Comparison of ENCODE assay signal across 8 cellular contexts in the genomic region with DNA sequence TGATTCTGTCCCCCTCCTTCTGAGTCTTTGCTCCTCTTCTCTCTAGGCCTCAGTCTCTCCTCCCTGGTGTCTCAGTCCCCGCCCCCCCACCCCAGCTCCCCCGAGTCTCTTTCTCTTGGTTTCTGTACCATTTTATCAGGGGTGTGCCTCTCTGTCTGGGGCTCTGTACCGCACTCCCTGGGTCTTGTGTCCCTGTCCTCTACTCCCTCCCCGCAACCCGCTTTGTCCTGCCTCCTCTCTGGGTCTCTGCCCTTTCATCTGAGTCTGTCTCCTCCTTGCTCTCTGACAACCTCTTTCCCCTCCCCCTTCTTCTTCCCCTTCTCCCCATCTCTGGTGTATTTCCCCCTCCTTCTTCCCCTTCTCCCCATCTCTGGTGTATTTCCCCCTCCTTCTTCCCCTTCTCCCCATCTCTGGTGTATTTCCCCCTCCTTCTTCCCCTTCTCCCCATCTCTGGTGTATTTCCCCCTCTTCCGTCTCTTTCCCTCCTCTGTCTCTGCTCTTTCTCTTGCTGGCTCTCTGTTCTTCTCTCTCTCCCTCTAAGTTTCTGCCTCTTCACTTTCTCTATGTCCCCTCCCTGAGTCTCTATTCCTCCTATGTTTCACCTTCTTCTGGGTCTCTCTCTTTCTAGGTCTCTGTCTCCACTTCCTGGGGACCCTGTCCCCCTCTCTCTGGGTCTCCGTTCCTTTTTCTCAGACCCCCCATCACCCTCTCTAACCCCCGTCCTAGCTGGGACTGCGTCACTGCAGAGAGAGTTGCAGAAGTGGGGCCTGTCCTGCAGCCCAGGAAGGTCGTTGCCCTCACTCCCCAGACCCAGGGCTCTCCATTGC. TPM values are rescaled to one million over a fixed set of nuclear protein-coding genes. Genes with fewer than 3 reads are reported as not detected.
DNase-seq lines count a peak whose midpoint lies in the region; ATAC-seq and TF ChIP-seq lines count a peak whose summit lies in the region.

No MANE protein-coding gene starts in this region.

- H3K4me1 Mint-ChIP-seq in activated T-cell treated with anti-CD3 and anti-CD28 coated beads, Interleukin-2, amount 50 U/mL, for 72 hours (ENCODE audit: low read depth), result peaks cover 76% of the 10 kb centered on the region
- peaks cover 51 to 58% of the 10 kb centered on the region in 2 donors for H3K4me1 Mint-ChIP-seq in immature natural killer cell

- peak overlapping the region; percentile 2 for H3K27ac Mint-ChIP-seq in activated T-cell treated with anti-CD3 and anti-CD28 coated beads, Interleukin-2, amount 50 U/mL, for 72 hours
- H3K27ac Mint-ChIP-seq in immature natural killer cell, result peak overlapping the region in 2 of 6 donors; percentile 46 to 61

- peaks cover 16% of the 10 kb centered on the region for H3K4me1 ChIP-seq in testis

- no peaks in the 10 kb centered on the region for H3K27me3 ChIP-seq in testis

- no peak for TF ChIP-seq POLR2A in testis (IDR thresholded peaks at IDR 0.05)

- H3K27me3 Mint-ChIP-seq in activated T-cell treated with anti-CD3 and anti-CD28 coated beads, Interleukin-2, amount 50 U/mL, for 72 hours (ENCODE audit: low read depth), result peaks cover 63% of the 10 kb centered on the region
- H3K27me3 Mint-ChIP-seq in immature natural killer cell (ENCODE audit: low read depth in 3 of 3), result peaks cover 30 to 52% (median 46%) of the 10 kb centered on the region in 3 donors

- WGBS in testis, 2 donors, result 9 to 14% methylated on average over 10 of the region's 10 CpGs

- peak overlapping the region in 1 of 2 donors; percentile 53 for H3K27ac ChIP-seq in testis

- peak overlapping the region; percentile 32 to 35 for H3K4me3 ChIP-seq in testis

- H3K9me3 ChIP-seq in testis, result no peaks in the 10 kb centered on the region

- peak in 1 of 2 donors; percentile 30 for DNase-seq in activated T-cell treated with anti-CD3 and anti-CD28 coated beads, Interleukin-2, amount 50 U/mL, for 72 hours
- no peak for DNase-seq in activated T-cell treated with anti-CD3 and anti-CD28 coated beads, Interleukin-2, amount 50 U/mL, for 48 hours
- DNase-seq in SW480 (ENCODE audit: low spot score), result peak; percentile 32
- DNase-seq in immature natural killer cell, result no peak
- DNase-seq in testis, result no peak
- DNase-seq in CD1c-positive myeloid dendritic cell (ENCODE audit: extremely low spot score), result no peak
- DNase-seq in NCI-H1436 treated with DMSO at 0.1 percent for 48 hours (lab: John Stamatoyannopoulos, UW), result no peak

- intact Hi-C loops in testis (cut with DNase I; ENCODE audit: low total_unique reads), result no loop called here

- peaks cover 20% of the 10 kb centered on the region in 2 donors for H3K36me3 Mint-ChIP-seq in activated T-cell treated with anti-CD3 and anti-CD28 coated beads, Interleukin-2, amount 50 U/mL, for 72 hours (ENCODE audit: insufficient read depth in 2 of 2)
- peaks cover 3 to 11% (median 8%) of the 10 kb centered on the region in 3 donors for H3K36me3 Mint-ChIP-seq in immature natural killer cell

- ATAC-seq in activated T-cell treated with anti-CD3 and anti-CD28 coated beads, Interleukin-2, amount 50 U/mL, for 72 hours (replicated peaks in 1 of 2), result no peak
- ATAC-seq in GM18870 (IDR thresholded peaks at IDR 0.05; ENCODE audit: unreplicated experiment), result no peak

- peaks cover 0 to 5% of the 10 kb centered on the region in 2 donors for H3K9me3 Mint-ChIP-seq in activated T-cell treated with anti-CD3 and anti-CD28 coated beads, Interleukin-2, amount 50 U/mL, for 72 hours
- H3K9me3 Mint-ChIP-seq in immature natural killer cell, result peaks cover 0 to 37% (median 11%) of the 10 kb centered on the region in 6 donors

- no peaks in the 10 kb centered on the region for H3K36me3 ChIP-seq in testis (ENCODE audit: low read depth, missing control alignments)

- H3K4me3 Mint-ChIP-seq in activated T-cell treated with anti-CD3 and anti-CD28 coated beads, Interleukin-2, amount 50 U/mL, for 72 hours, result peak overlapping the region; percentile 72 to 94
- peak overlapping the region; percentile 49 to 77 (median 64) for H3K4me3 Mint-ChIP-seq in immature natural killer cell

- no peak for TF ChIP-seq CTCF in testis (IDR thresholded peaks at IDR 0.05)

RNA-seq across cellular contexts. Expression of a gene that starts 2.2 kb away (rescaled TPM):
- total RNA-seq in activated T-cell treated with anti-CD3 and anti-CD28 coated beads, Interleukin-2, amount 50 U/mL, for 72 hours, result 1 to 10 TPM; 5.2 to 8.3 TPM
- polyA plus RNA-seq in immature natural killer cell, result not detected
- total RNA-seq in testis, result 10 to 100 TPM in 1 of 2 donors, 1 to 10 TPM in 1; 6.9 to 16.0 TPM
- 7.7 TPM for polyA plus RNA-seq in testis (ENCODE audit: insufficient read depth, low read depth, low replicate concordance)

RNA-seq across cellular contexts. Expression of a gene that starts 34.0 kb away (rescaled TPM):
- 10 to 100 TPM; 43.2 to 53.3 TPM for total RNA-seq in activated T-cell treated with anti-CD3 and anti-CD28 coated beads, Interleukin-2, amount 50 U/mL, for 72 hours
- polyA plus RNA-seq in immature natural killer cell (1 to 10 TPM in 1 of 3 donors, under 1 TPM in 1, not detected in 1; 0.50 to 2.2 TPM), testis (ENCODE audit: insufficient read depth, low read depth, low replicate concordance) (11.5 TPM)
- 1 to 10 TPM; 1.3 to 2.0 TPM for total RNA-seq in testis

RNA-seq across cellular contexts. Expression of a gene that starts 44.9 kb away (rescaled TPM):
- total RNA-seq in activated T-cell treated with anti-CD3 and anti-CD28 coated beads, Interleukin-2, amount 50 U/mL, for 72 hours, result 10 to 100 TPM; 68.2 to 80.1 TPM
- polyA plus RNA-seq in immature natural killer cell (10 to 100 TPM; 65.0 to 84.9 (median 68.8) TPM), testis (ENCODE audit: insufficient read depth, low read depth, low replicate concordance) (68.0 TPM)
- 10 to 100 TPM; 93.8 to 96.6 TPM for total RNA-seq in testis

RNA-seq across cellular contexts. Expression of a gene that starts 52.7 kb away (rescaled TPM):
- 100 to 1,000 TPM; 133 to 162 TPM for total RNA-seq in activated T-cell treated with anti-CD3 and anti-CD28 coated beads, Interleukin-2, amount 50 U/mL, for 72 hours
- 10 to 100 TPM; 14.5 to 24.8 (median 22.8) TPM for polyA plus RNA-seq in immature natural killer cell
- total RNA-seq in testis, result 10 to 100 TPM; 42.2 to 51.7 TPM
- polyA plus RNA-seq in testis (ENCODE audit: insufficient read depth, low read depth, low replicate concordance), result 30.7 TPM

Comparison
In these comparisons a context has a peak if more than half of its experiments do, and no peak if none do; other contexts are left out.
1. RNA of a gene that starts 34.0 kb away (total RNA-seq): 43.2 to 53.3 TPM in activated T-cell treated with anti-CD3 and anti-CD28 coated beads, Interleukin-2, amount 50 U/mL, for 72 hours; 1.3 to 2.0 TPM in testis; every median in the first group is over 10 times any median in the second.